Comparison of ENCODE assay signal across 26 cellular contexts in the genomic region with DNA sequence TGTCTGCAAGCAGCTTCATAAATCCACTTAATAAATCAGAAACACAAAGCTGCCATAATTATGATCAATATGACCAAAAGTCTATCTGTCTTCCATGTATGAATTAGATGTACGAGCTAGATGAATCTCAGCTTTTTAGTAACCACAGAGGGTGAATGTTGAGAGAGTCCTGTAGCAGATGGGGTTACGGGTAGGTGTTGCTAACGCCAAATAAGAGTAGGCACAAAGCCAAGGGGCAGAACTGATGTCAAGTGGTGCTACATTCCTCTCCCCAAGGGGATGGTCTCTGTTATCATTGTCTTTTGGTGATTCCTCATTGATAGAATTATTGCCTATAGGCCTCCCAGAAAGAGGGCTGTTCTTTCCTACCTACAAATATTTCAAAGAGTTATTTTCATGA.
"Had no signal": no experiment of that assay in that cellular context is flagged by ENCODE, and none has a peak within 500 bp of the region (broad histone marks: within the 10 kb centered on the region; RNA-seq: fewer than 3 reads in every experiment).

No MANE protein-coding gene starts in this region.

- H3K27ac ChIP-seq: adrenal gland, body of pancreas, coronary artery, dorsolateral prefrontal cortex had no signal

- H3K36me3 ChIP-seq: adrenal gland had no signal

- ATAC-seq: activated CD4-positive, alpha-beta T cell treated with anti-CD3 and anti-CD28 coated beads for 36 hours; activated CD8-positive, alpha-beta memory T cell treated with anti-CD3 and anti-CD28 coated beads, Interleukin-2, amount 10 ng/mL, durations not matched to agents 7 days and 5 days; activated CD8-positive, alpha-beta T cell treated with anti-CD3 and anti-CD28 coated beads, Interleukin-2, amount 10 ng/mL, durations not matched to agents 7 days and 5 days; activated naive CD8-positive, alpha-beta T cell treated with anti-CD3 and anti-CD28 coated beads, Interleukin-2, amount 50 U/mL, for 24 hours; body of pancreas; esophagus mucosa had no signal

- H3K4me3 ChIP-seq: adrenal gland, body of pancreas, coronary artery, dorsolateral prefrontal cortex had no signal

- H3K27me3 ChIP-seq: adrenal gland, body of pancreas, dorsolateral prefrontal cortex had no signal

- H3K9me3 ChIP-seq: body of pancreas had no signal

- H3K4me1 ChIP-seq: adrenal gland, body of pancreas had no signal

- DNase-seq: activated CD4-positive, alpha-beta memory T cell treated with anti-CD3 and anti-CD28 coated beads for 36 hours; activated CD4-positive, alpha-beta T cell treated with anti-CD3 and anti-CD28 coated beads for 36 hours; activated CD4-positive, alpha-beta T cell treated with anti-CD3 and anti-CD28 coated beads, Interleukin-2, amount 10 ng/mL, durations not matched to agents 24 days and 14 days; activated CD4-positive, CD25-positive, alpha-beta regulatory T cell; activated CD4-positive, CD25-positive, alpha-beta regulatory T cell treated with anti-CD3 and anti-CD28 coated beads, Interleukin-2, amount 50 U/mL, for 72 hours; activated CD8-positive, alpha-beta memory T cell treated with anti-CD3 and anti-CD28 coated beads, Interleukin-2, amount 10 ng/mL, durations not matched to agents 7 days and 5 days; activated CD8-positive, alpha-beta memory T cell treated with anti-CD3 and anti-CD28 coated beads, Interleukin-2, amount 50 U/mL, for 4 hours; activated CD8-positive, alpha-beta T cell treated with anti-CD3 and anti-CD28 coated beads, Interleukin-2, amount 10 ng/mL, durations not matched to agents 7 days and 5 days; activated effector memory CD4-positive, alpha-beta T cell treated with anti-CD3 and anti-CD28 coated beads, Interleukin-2, amount 50 U/mL, for 16 hours; activated naive CD4-positive, alpha-beta T cell treated with anti-CD3 and anti-CD28 coated beads for 36 hours; activated naive CD8-positive, alpha-beta T cell treated with anti-CD3 and anti-CD28 coated beads for 36 hours; activated naive CD8-positive, alpha-beta T cell treated with anti-CD3 and anti-CD28 coated beads, Interleukin-2, amount 50 U/mL, for 24 hours; activated T-cell treated with anti-CD3 and anti-CD28 coated beads, Interleukin-2, amount 50 U/mL, for 1 hour; activated T-cell treated with anti-CD3 and anti-CD28 coated beads, Interleukin-2, amount 50 U/mL, for 48 hours; adrenal gland; amygdala; aorta; body of pancreas; dorsolateral prefrontal cortex; effector memory CD4-positive, alpha-beta T cell; endodermal cell; foreskin fibroblast; head of caudate nucleus; hippocampal formation had no signal
